Comparison of ENCODE assay signal across 8 cellular contexts in the genomic region with DNA sequence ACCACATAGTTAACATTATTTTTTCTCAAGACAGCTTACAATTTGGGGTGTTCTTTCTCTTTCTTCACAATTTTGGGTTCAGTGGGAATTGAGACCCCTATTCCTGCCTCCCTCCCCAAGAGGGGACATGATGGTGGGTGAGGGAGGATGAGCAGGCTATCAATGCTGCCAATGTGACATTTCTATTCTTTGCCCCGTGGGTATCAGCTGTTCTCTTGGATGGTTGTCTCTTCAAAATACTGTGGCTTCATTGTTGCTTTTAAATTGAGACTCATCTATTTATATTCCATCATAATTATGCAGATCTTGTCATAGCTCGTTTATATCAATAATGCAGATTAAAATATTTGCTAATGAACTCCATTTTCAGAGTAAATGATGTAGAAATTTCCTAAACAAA. TPM values are rescaled to one million over a fixed set of nuclear protein-coding genes. Genes with fewer than 3 reads are reported as not detected.
"Had no signal": no experiment of that assay in that cellular context is flagged by ENCODE, and none has a peak within 500 bp of the region (broad histone marks: within the 10 kb centered on the region; RNA-seq: fewer than 3 reads in every experiment).

No MANE protein-coding gene starts in this region.

- FAIRE-seq: H1, H54, HepG2 had no signal

- DNase-seq: H9, HCEC 1CT, KBM-7 had no signal

RNA-seq across cellular contexts. Expression of a gene that starts 56.5 kb away (rescaled TPM):
- total RNA-seq: HepG2, HT-29 had no signal
- polyA plus RNA-seq: HepG2, IgD-negative memory B cell had no signal
